ENCODE assay signal across 2 cellular contexts in genomic region chr12:19305621-19306020, GRCh38.
DNase-seq lines count a peak whose midpoint lies in the region; TF ChIP-seq lines count a peak whose summit lies in the region.
"Not testable (repeated sequence)": the region's sequence is repeated elsewhere in the genome, so short reads cannot be mapped to it uniquely, and the experiment has no call there.

No MANE protein-coding gene starts in this region.

- TF ChIP-seq CTCF in VCaP (conservative IDR thresholded peaks at IDR 0.05): not testable (repeated sequence)

- H3K4me3 ChIP-seq in trophoblast cell (ENCODE audit: low read depth, low read length): not testable (repeated sequence)

- H3K36me3 ChIP-seq in trophoblast cell (ENCODE audit: control insufficient read depth in 1 of 2, insufficient read depth in 2 of 2, low read length in 2 of 2): not testable (repeated sequence)

- H2BK5ac ChIP-seq in trophoblast cell (ENCODE audit: low read depth, low read length, poor library complexity): not testable (repeated sequence)

- not testable (repeated sequence) for H3K4me1 ChIP-seq in trophoblast cell (ENCODE audit: control insufficient read depth in 1 of 2, insufficient read depth in 2 of 2, low read length in 2 of 2)

- H4K8ac ChIP-seq in trophoblast cell (ENCODE audit: low read depth, low read length): not testable (repeated sequence)

- peak overlapping the region; percentile 61; the same call in 1 of the 2 replicates for H3K27ac ChIP-seq in VCaP
- H3K27ac ChIP-seq in trophoblast cell (ENCODE audit: low read depth, low read length): not testable (repeated sequence)

- not testable (repeated sequence) for H4K12ac ChIP-seq in trophoblast cell (ENCODE audit: low read depth, low read length)

- WGBS in trophoblast cell (ENCODE audit: extremely low coverage, insufficient coverage, insufficient read length): no CpG with 5 or more reads among the region's 14 CpGs

- H3K79me1 ChIP-seq in trophoblast cell (ENCODE audit: low read length): not testable (repeated sequence)

- not testable (repeated sequence) for H2AK5ac ChIP-seq in trophoblast cell (ENCODE audit: low read length)

- not testable (repeated sequence) for H3K9me3 ChIP-seq in trophoblast cell (ENCODE audit: insufficient read depth, low read depth, low read length)

- not testable (repeated sequence) for H3K27me3 ChIP-seq in trophoblast cell (ENCODE audit: insufficient read depth, low read length)

- not testable (repeated sequence) for H3K4ac ChIP-seq in trophoblast cell (ENCODE audit: low read depth, low read length)

- H2BK120ac ChIP-seq in trophoblast cell (ENCODE audit: insufficient read depth, low read length, poor library complexity): not testable (repeated sequence)

- H3K23ac ChIP-seq in trophoblast cell (ENCODE audit: low read length): not testable (repeated sequence)

- not testable (repeated sequence) for H4K91ac ChIP-seq in trophoblast cell (ENCODE audit: low read depth, low read length)

- H2BK12ac ChIP-seq in trophoblast cell (ENCODE audit: low read length): not testable (repeated sequence)

- H3K18ac ChIP-seq in trophoblast cell (ENCODE audit: low read length): not testable (repeated sequence)

- not testable (repeated sequence) for H2AFZ ChIP-seq in trophoblast cell (ENCODE audit: insufficient read depth, low read length, poor library complexity)

- not testable (repeated sequence) for H3K4me2 ChIP-seq in trophoblast cell (ENCODE audit: low read length)

- not testable (repeated sequence) for H3K9ac ChIP-seq in trophoblast cell (ENCODE audit: low read length)

- H3K14ac ChIP-seq in trophoblast cell (ENCODE audit: low read length): not testable (repeated sequence)

- DNase-seq in trophoblast cell: peak; percentile 77 to 80

- H3K79me2 ChIP-seq in trophoblast cell (ENCODE audit: control insufficient read depth, insufficient read depth, low read length, poor library complexity): not testable (repeated sequence)
